1 cellular context compared by ENCODE assay signal in the genomic region with DNA sequence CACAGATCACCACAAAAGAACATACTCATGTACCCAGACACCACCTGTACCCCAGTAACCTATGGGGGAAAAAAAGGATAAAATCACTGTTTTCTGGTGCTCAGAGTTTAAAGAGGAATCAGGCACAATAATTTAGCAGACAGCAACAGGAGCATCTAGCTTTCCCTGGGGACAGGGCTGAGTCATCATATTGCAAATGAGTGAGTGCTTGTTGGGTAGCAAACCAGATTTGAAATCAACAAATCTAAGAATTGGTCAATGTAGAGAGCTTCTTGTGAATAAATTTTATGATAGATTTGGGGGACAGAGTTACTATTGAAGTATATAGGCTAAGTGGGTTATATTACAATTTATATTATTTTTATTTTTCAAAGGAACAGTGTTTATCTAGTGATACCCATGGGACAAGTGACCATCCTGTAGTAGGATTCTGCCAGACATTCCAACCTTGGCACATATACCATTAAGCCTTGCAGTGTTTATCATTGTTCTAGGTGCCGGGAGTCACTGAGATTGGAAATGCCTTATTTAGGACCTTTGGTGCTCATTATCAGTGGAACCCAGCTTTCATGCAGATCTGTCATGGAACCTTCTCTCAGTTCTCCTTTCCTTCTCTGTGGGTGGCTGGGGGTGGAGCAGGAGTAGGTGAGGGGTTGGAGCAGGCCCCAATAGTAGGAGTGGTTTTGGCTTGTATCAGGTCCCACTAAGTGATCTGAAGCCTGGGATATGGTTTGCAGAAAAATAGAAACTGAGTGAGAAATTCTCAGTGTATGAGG.
TF ChIP-seq lines count a peak whose summit lies in the region.

No MANE protein-coding gene starts in this region.

TF ChIP-seq in HepG2, 621 proteins besides CTCF, POLR2A, EP300 and RAD21 (continued from another document):
- TF ChIP-seq, protein P1, sequence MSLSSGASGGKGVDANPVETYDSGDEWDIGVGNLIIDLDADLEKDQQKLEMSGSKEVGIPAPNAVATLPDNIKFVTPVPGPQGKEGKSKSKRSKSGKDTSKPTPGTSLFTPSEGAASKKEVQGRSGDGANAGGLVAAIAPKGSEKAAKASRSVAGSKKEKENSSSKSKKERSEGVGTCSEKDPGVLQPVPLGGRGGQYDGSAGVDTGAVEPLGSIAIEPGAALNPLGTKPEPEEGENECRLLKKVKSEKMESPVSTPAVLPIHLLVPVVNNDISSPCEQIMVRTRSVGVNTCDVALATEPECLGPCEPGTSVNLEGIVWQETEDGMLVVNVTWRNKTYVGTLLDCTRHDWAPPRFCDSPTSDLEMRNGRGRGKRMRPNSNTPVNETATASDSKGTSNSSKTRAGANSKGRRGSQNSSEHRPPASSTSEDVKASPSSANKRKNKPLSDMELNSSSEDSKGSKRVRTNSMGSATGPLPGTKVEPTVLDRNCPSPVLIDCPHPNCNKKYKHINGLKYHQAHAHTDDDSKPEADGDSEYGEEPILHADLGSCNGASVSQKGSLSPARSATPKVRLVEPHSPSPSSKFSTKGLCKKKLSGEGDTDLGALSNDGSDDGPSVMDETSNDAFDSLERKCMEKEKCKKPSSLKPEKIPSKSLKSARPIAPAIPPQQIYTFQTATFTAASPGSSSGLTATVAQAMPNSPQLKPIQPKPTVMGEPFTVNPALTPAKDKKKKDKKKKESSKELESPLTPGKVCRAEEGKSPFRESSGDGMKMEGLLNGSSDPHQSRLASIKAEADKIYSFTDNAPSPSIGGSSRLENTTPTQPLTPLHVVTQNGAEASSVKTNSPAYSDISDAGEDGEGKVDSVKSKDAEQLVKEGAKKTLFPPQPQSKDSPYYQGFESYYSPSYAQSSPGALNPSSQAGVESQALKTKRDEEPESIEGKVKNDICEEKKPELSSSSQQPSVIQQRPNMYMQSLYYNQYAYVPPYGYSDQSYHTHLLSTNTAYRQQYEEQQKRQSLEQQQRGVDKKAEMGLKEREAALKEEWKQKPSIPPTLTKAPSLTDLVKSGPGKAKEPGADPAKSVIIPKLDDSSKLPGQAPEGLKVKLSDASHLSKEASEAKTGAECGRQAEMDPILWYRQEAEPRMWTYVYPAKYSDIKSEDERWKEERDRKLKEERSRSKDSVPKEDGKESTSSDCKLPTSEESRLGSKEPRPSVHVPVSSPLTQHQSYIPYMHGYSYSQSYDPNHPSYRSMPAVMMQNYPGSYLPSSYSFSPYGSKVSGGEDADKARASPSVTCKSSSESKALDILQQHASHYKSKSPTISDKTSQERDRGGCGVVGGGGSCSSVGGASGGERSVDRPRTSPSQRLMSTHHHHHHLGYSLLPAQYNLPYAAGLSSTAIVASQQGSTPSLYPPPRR (CRISPR knock-in tag; IDR thresholded peaks at IDR 0.05; ENCODE audit: borderline replicate concordance): no peak
- no peak for TF ChIP-seq ZNF567 (CRISPR knock-in tag; IDR thresholded peaks at IDR 0.05; ENCODE audit: borderline replicate concordance)
- TF ChIP-seq BRCA1 (CRISPR knock-in tag; IDR thresholded peaks at IDR 0.05): no peak
- TF ChIP-seq, protein P2, sequence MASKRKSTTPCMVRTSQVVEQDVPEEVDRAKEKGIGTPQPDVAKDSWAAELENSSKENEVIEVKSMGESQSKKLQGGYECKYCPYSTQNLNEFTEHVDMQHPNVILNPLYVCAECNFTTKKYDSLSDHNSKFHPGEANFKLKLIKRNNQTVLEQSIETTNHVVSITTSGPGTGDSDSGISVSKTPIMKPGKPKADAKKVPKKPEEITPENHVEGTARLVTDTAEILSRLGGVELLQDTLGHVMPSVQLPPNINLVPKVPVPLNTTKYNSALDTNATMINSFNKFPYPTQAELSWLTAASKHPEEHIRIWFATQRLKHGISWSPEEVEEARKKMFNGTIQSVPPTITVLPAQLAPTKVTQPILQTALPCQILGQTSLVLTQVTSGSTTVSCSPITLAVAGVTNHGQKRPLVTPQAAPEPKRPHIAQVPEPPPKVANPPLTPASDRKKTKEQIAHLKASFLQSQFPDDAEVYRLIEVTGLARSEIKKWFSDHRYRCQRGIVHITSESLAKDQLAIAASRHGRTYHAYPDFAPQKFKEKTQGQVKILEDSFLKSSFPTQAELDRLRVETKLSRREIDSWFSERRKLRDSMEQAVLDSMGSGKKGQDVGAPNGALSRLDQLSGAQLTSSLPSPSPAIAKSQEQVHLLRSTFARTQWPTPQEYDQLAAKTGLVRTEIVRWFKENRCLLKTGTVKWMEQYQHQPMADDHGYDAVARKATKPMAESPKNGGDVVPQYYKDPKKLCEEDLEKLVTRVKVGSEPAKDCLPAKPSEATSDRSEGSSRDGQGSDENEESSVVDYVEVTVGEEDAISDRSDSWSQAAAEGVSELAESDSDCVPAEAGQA (IDR thresholded peaks at IDR 0.05; ENCODE audit: low read depth): no peak
- TF ChIP-seq, protein P2 (CRISPR knock-in tag; IDR thresholded peaks at IDR 0.05; ENCODE audit: borderline replicate concordance): no peak
- no peak for TF ChIP-seq ZNF512 (CRISPR knock-in tag; IDR thresholded peaks at IDR 0.05)
- TF ChIP-seq MAFF (IDR thresholded peaks at IDR 0.05; ENCODE audit: low read depth, low read length): peak; percentile 48; the same call in 1 of the 2 replicates
- TF ChIP-seq ASH2L (IDR thresholded peaks at IDR 0.05; ENCODE audit: insufficient read length, low read depth, low read length): no peak
- TF ChIP-seq ZNF589 (CRISPR knock-in tag; conservative IDR thresholded peaks at IDR 0.05): no peak
- TF ChIP-seq MATR3 (CRISPR knock-in tag; IDR thresholded peaks at IDR 0.05): no peak
